In genomic region chr12:116520801-116521471, GRCh38 we compare ENCODE assay signal across 10 cellular contexts. TPM values are rescaled to one million over a fixed set of nuclear protein-coding genes. Genes with fewer than 3 reads are reported as not detected.
DNase-seq lines count a peak whose midpoint lies in the region; ATAC-seq, FAIRE-seq and TF ChIP-seq lines count a peak whose summit lies in the region.
"Had no signal": no experiment of that assay in that cellular context is flagged by ENCODE, and none has a peak within 500 bp of the region (broad histone marks: within the 10 kb centered on the region; RNA-seq: fewer than 3 reads in every experiment).

No MANE protein-coding gene starts in this region.

- H4K20me1 ChIP-seq in GM12878 (ENCODE audit: control insufficient read depth, insufficient read depth), result no peaks in the 10 kb centered on the region

- WGBS in GM12878 (ENCODE audit: insufficient coverage, insufficient replicate concordance, low lambda C conversion rate, missing lambda C conversion rate), result 61% methylated on average over 15 of the region's 15 CpGs
- 72 to 75% methylated on average over 13 to 15 of the region's 15 CpGs for WGBS in thyroid gland, 2 donors

- H3K36me3 ChIP-seq in GM12878 (ENCODE audit: control insufficient read depth in 2 of 2, insufficient read depth in 2 of 2, low read length in 1 of 2), result no peaks in the 10 kb centered on the region
- no peaks in the 10 kb centered on the region for H3K36me3 ChIP-seq in kidney (ENCODE audit: control insufficient read depth in 1 of 2, insufficient read depth in 2 of 2, low read length in 2 of 2)
- no peaks in the 10 kb centered on the region for H3K36me3 ChIP-seq in thyroid gland
- H3K36me3 ChIP-seq in CD8-positive, alpha-beta T cell (ENCODE audit: insufficient read depth, low read length), result no peaks in the 10 kb centered on the region

- TF ChIP-seq EP300 in GM12878 (IDR thresholded peaks at IDR 0.05; ENCODE audit: borderline replicate concordance in 1 of 2, control insufficient read depth in 1 of 2, low read depth in 2 of 2, low read length in 2 of 2), result no peak

- peak; percentile 23 for DNase-seq in activated naive CD4-positive, alpha-beta T cell treated with anti-CD3 and anti-CD28 coated beads for 36 hours
- no peak for DNase-seq in activated naive CD4-positive, alpha-beta T cell (lab: John Stamatoyannopoulos, UW)
- no peak for DNase-seq in GM12878 (ENCODE audit: low read depth, low spot score)
- DNase-seq in kidney, result peak; percentile 73
- DNase-seq in sciatic nerve (ENCODE audit: low spot score), result no peak
- no peak for DNase-seq in activated CD4-positive, CD25-positive, alpha-beta regulatory T cell treated with anti-CD3 and anti-CD28 coated beads, Interleukin-2, amount 50 U/mL, for 72 hours
- no peak for DNase-seq in thyroid gland
- DNase-seq in CD8-positive, alpha-beta T cell, result no peak
- DNase-seq: hippocampal formation had no signal

- H3K4me3 ChIP-seq in GM12878, result no peak overlapping the region
- H3K4me3 ChIP-seq in kidney (ENCODE audit: low read length in 2 of 2), result no peak overlapping the region
- no peak overlapping the region for H3K4me3 ChIP-seq in thyroid gland (replicated peaks in 1 of 3)
- no peak overlapping the region for H3K4me3 ChIP-seq in CD8-positive, alpha-beta T cell (ENCODE audit: low read depth, low read length)

- no peak for TF ChIP-seq RAD21 in GM12878 (IDR thresholded peaks at IDR 0.05; ENCODE audit: insufficient read depth, low read depth, low read length)

- H3K4me3 Mint-ChIP-seq in activated naive CD4-positive, alpha-beta T cell treated with anti-CD3 and anti-CD28 coated beads for 36 hours, result no peak overlapping the region
- H3K4me3 Mint-ChIP-seq in CD8-positive, alpha-beta T cell, result no peak overlapping the region

- CTCF ChIA-PET in activated naive CD4-positive, alpha-beta T cell treated with anti-CD3 and anti-CD28 coated beads for 36 hours (lab: Charles Lee), result no interaction called here
- CTCF ChIA-PET in GM12878 (lab: Yijun Ruan, JAX), result no interaction called here
- CTCF ChIA-PET in CD8-positive, alpha-beta T cell (lab: Charles Lee), result interaction anchor here (1.1 kb wide), 1 partner anchor 167 kb away, joined by 3 read pairs; no protein-coding TSS in a partner anchor

- no peak overlapping the region for H3K27ac ChIP-seq in GM12878 (ENCODE audit: control insufficient read depth, insufficient read depth)
- no peak overlapping the region for H3K27ac ChIP-seq in kidney (ENCODE audit: low read depth in 2 of 2, low read length in 2 of 2)
- no peak overlapping the region for H3K27ac ChIP-seq in thyroid gland
- no peak overlapping the region for H3K27ac ChIP-seq in CD8-positive, alpha-beta T cell (ENCODE audit: low read depth, low read length)

- no peaks in the 10 kb centered on the region for H3K27me3 Mint-ChIP-seq in activated naive CD4-positive, alpha-beta T cell treated with anti-CD3 and anti-CD28 coated beads for 36 hours (ENCODE audit: low read depth)
- H3K27me3 Mint-ChIP-seq in CD8-positive, alpha-beta T cell (ENCODE audit: low read depth), result no peaks in the 10 kb centered on the region

- TF ChIP-seq POLR2A in GM12878 (IDR thresholded peaks at IDR 0.05; ENCODE audit: low read depth, low read length) (no peak), thyroid gland (IDR thresholded peaks at IDR 0.05) (no peak)

- H3K79me2 ChIP-seq in GM12878 (ENCODE audit: control insufficient read depth, insufficient read depth, low read length), result no peaks in the 10 kb centered on the region

- peaks cover 7% of the 10 kb centered on the region for H3K4me1 Mint-ChIP-seq in activated naive CD4-positive, alpha-beta T cell treated with anti-CD3 and anti-CD28 coated beads for 36 hours (ENCODE audit: low read depth)
- peaks cover 6% of the 10 kb centered on the region for H3K4me1 Mint-ChIP-seq in CD8-positive, alpha-beta T cell (ENCODE audit: low read depth)

- H3K4me1 ChIP-seq in GM12878 (ENCODE audit: control insufficient read depth, insufficient read depth, low read length) (peaks cover 7% of the 10 kb centered on the region; the same call in 1 of the 2 replicates), kidney (ENCODE audit: control insufficient read depth in 1 of 2, insufficient read depth in 1 of 2, low read depth in 1 of 2, low read length in 2 of 2) (no peaks in the 10 kb centered on the region), thyroid gland (peaks cover 6 to 14% of the 10 kb centered on the region in 2 donors)
- H3K4me1 ChIP-seq in CD8-positive, alpha-beta T cell (ENCODE audit: insufficient read depth, low read length), result no peaks in the 10 kb centered on the region

- H3K36me3 Mint-ChIP-seq in activated naive CD4-positive, alpha-beta T cell treated with anti-CD3 and anti-CD28 coated beads for 36 hours (ENCODE audit: low read depth), result no peaks in the 10 kb centered on the region
- H3K36me3 Mint-ChIP-seq in CD8-positive, alpha-beta T cell, result no peaks in the 10 kb centered on the region

- SMC1A ChIA-PET in GM12878 (lab: Charles Lee; ENCODE audit: uncharacterized antibody, unreplicated experiment), result no interaction called here

- TF ChIP-seq CTCF in GM12878 (IDR thresholded peaks at IDR 0.05 in 2 of 3, conservative IDR thresholded peaks at IDR 0.05 in 1 of 3; ENCODE audit: control insufficient read depth in 2 of 3, extremely low read depth in 1 of 3, insufficient read depth in 1 of 3, low read depth in 3 of 3, low read length in 3 of 3), result no peak
- no peak for TF ChIP-seq CTCF in kidney (IDR thresholded peaks at IDR 0.05; ENCODE audit: borderline replicate concordance, extremely low read depth, insufficient read depth)
- TF ChIP-seq CTCF in thyroid gland (IDR thresholded peaks at IDR 0.05), result no peak
- no peak for TF ChIP-seq CTCF in CD8-positive, alpha-beta T cell (IDR thresholded peaks at IDR 0.05)

- H3K9me3 Mint-ChIP-seq in activated naive CD4-positive, alpha-beta T cell treated with anti-CD3 and anti-CD28 coated beads for 36 hours, result no peaks in the 10 kb centered on the region
- no peaks in the 10 kb centered on the region for H3K9me3 Mint-ChIP-seq in CD8-positive, alpha-beta T cell

- in situ Hi-C loops in GM12878 (cut with MboI), result no loop called here

- POLR2A ChIA-PET in GM12878 (lab: Charles Lee), result no interaction called here
- POLR2A ChIA-PET in CD8-positive, alpha-beta T cell (lab: Charles Lee), result no interaction called here

- no peak overlapping the region for H3K4me2 ChIP-seq in GM12878 (ENCODE audit: control insufficient read depth, insufficient read depth)

- H3K27me3 ChIP-seq in GM12878 (replicated peaks in 1 of 2; ENCODE audit: control insufficient read depth in 2 of 2, insufficient read depth in 2 of 2, low read length in 1 of 2) (no peaks in the 10 kb centered on the region), thyroid gland (no peaks in the 10 kb centered on the region)
- no peaks in the 10 kb centered on the region for H3K27me3 ChIP-seq in CD8-positive, alpha-beta T cell (ENCODE audit: insufficient read depth, low read length)

- FAIRE-seq in GM12878 (lab: Jason Lieb, UNC), result no peak
- no peak for FAIRE-seq in kidney (lab: Jason Lieb, UNC)
- FAIRE-seq: GM12892 had no signal

- ATAC-seq in GM12878 (no peak), sciatic nerve (no peak)
- no peak for ATAC-seq in CD8-positive, alpha-beta T cell

- no peak overlapping the region for H3K27ac Mint-ChIP-seq in activated naive CD4-positive, alpha-beta T cell treated with anti-CD3 and anti-CD28 coated beads for 36 hours
- no peak overlapping the region for H3K27ac Mint-ChIP-seq in CD8-positive, alpha-beta T cell

- H3K9ac ChIP-seq in GM12878 (ENCODE audit: control insufficient read depth, insufficient read depth, low read length) (no peak overlapping the region), kidney (ENCODE audit: low read length in 2 of 2) (no peak overlapping the region)

- H2AFZ ChIP-seq in GM12878 (ENCODE audit: control insufficient read depth, low read depth, low read length), result no peak overlapping the region

- H3K9me3 ChIP-seq in GM12878 (replicated peaks; ENCODE audit: control insufficient read depth, insufficient read depth, low read length) (no peaks in the 10 kb centered on the region), kidney (ENCODE audit: control insufficient read depth in 1 of 2, low read length in 2 of 2) (no peaks in the 10 kb centered on the region), thyroid gland (no peaks in the 10 kb centered on the region)
- H3K9me3 ChIP-seq in CD8-positive, alpha-beta T cell (ENCODE audit: low read length), result no peaks in the 10 kb centered on the region

- RAD21 ChIA-PET in GM12878 (lab: Charles Lee; ENCODE audit: unreplicated experiment), result no interaction called here

- intact Hi-C loops in activated naive CD4-positive, alpha-beta T cell treated with anti-CD3 and anti-CD28 coated beads for 36 hours (cut with micrococcal nuclease), result no loop called here
- intact Hi-C loops in GM12878 (cut with micrococcal nuclease; ENCODE audit: unreplicated experiment) (no loop called here), kidney (cut with DNase I) (no loop called here), sciatic nerve (cut with DNase I) (no loop called here), thyroid gland (cut with DNase I) (no loop called here)
- intact Hi-C loops in CD8-positive, alpha-beta T cell (cut with DNase I, micrococcal nuclease), result no loop called here

- BruUV-seq in GM12878 (replicated peaks; lab: Mats Ljungman, UMichigan), result no TSS peak

TF ChIP-seq in GM12878, 131 proteins besides CTCF, POLR2A, EP300 and RAD21 (continues in another document):
- TF ChIP-seq CREM (IDR thresholded peaks at IDR 0.05; ENCODE audit: low read depth) (0 out of 2 replicates have a peak, but pooled peaks have one; percentile 24), JUNB (IDR thresholded peaks at IDR 0.05) (no peak)

RNA-seq across cellular contexts. Expression of gene MAP1LC3B2, which starts 38.2 kb away (rescaled TPM):
- 1 to 10 TPM; 1.2 to 1.5 TPM for total RNA-seq in activated naive CD4-positive, alpha-beta T cell treated with anti-CD3 and anti-CD28 coated beads for 36 hours
- total RNA-seq in GM12878 (2013; cell fraction: nucleolus; rRNA removed), result 13.5 and 16.8 TPM in 2 replicates
- total RNA-seq in GM12878 (2014; rRNA removed) (not detected in 2 replicates), GM12878 (2014; rRNA removed; fragmentation: Illumina TruSeq; extraction: Trizol) (not detected in 2 replicates), GM12878 (2021) (1.8 TPM in 1 of 2 replicates, not detected in the other), kidney (2.1 TPM), sciatic nerve (4.4 TPM), thyroid gland (1 to 10 TPM in 1 of 4 donors, not detected in 3; 1.6 TPM)
- polyA plus RNA-seq in GM12878 (2011; ENCODE audit: low read depth), result 1.7 TPM
- polyA plus RNA-seq in GM12878 (2011; rRNA removed) (1.6 and 2.2 TPM in 2 replicates), GM12878 (2014; fragmentation: Illumina TruSeq; extraction: Trizol) (0.25 and 0.41 TPM in 2 replicates), GM12878 (2014; fragmentation: Nextera tagmentation; extraction: Ambion mirVana) (under 1 TPM; 0.23 to 0.40 TPM), GM12878 (2014; rRNA removed) (0.27 and 0.72 TPM in 2 replicates), GM12878 (2016; fragmentation: Nextera tagmentation; extraction: Ambion mirVana) (1 to 10 TPM; 2.7 TPM), kidney (ENCODE audit: insufficient read depth, low read depth, low replicate concordance) (4.5 TPM)
- 0.99 and 1.3 TPM in 2 replicates for polyA plus RNA-seq in GM12878 (2011; cell fraction: cytosol; rRNA removed)
- 5.0 and 6.6 TPM in 2 replicates for polyA plus RNA-seq in GM12878 (2011; cell fraction: nucleus; rRNA removed)
- polyA plus RNA-seq in GM12878 (2012), result 2.5 and 4.9 TPM in 2 replicates
- polyA minus RNA-seq in GM12878 (2011; rRNA and poly(A)+ RNA removed), result 0.95 and 1.5 TPM in 2 replicates
- polyA minus RNA-seq in GM12878 (2011; cell fraction: cytosol; rRNA and poly(A)+ RNA removed), result 2.8 TPM in 1 of 2 replicates, not detected in the other
- polyA minus RNA-seq in GM12878 (2011; cell fraction: nucleus; rRNA and poly(A)+ RNA removed), result not detected in 2 replicates
- 1 to 10 TPM in 1 of 2 experiments, under 1 TPM in 1; 0.97 to 1.3 TPM for total RNA-seq in CD8-positive, alpha-beta T cell

Comparison
In these comparisons a context has a peak if more than half of its experiments do, and no peak if none do; other contexts are left out.
1. DNase-seq: peak in activated naive CD4-positive, alpha-beta T cell treated with anti-CD3 and anti-CD28 coated beads for 36 hours (single experiment) and kidney (single experiment); none in activated naive CD4-positive, alpha-beta T cell (0 of 4), GM12878 (single experiment), sciatic nerve (single experiment), activated CD4-positive, CD25-positive, alpha-beta regulatory T cell treated with anti-CD3 and anti-CD28 coated beads, Interleukin-2, amount 50 U/mL, for 72 hours (single experiment), thyroid gland (0 of 2) and CD8-positive, alpha-beta T cell (0 of 7).